Comparison of ENCODE assay signal across 3 cellular contexts in genomic region chr1:31715873-31716220, GRCh38.
TF ChIP-seq lines count a peak whose summit lies in the region.

No MANE protein-coding gene starts in this region.

TF ChIP-seq in A549, 52 proteins besides CTCF, POLR2A, EP300 and RAD21 (continues in another document):
- TF ChIP-seq RCOR1 (IDR thresholded peaks at IDR 0.05; ENCODE audit: low read depth, low read length) (no peak), PHF8 (IDR thresholded peaks at IDR 0.05; ENCODE audit: borderline replicate concordance, low read depth) (no peak), KDM5A (IDR thresholded peaks at IDR 0.05) (no peak), MAFK (IDR thresholded peaks at IDR 0.05; ENCODE audit: partially characterized antibody) (no peak), CBX2 (IDR thresholded peaks at IDR 0.05; ENCODE audit: borderline replicate concordance, low read depth) (no peak), BHLHE40 (IDR thresholded peaks at IDR 0.05; ENCODE audit: low read depth, low read length) (no peak), MYC (IDR thresholded peaks at IDR 0.05; ENCODE audit: borderline replicate concordance, low read length) (no peak), SMC3 (IDR thresholded peaks at IDR 0.05) (no peak), REST (IDR thresholded peaks at IDR 0.05) (no peak), CHD4 (IDR thresholded peaks at IDR 0.05; ENCODE audit: borderline replicate concordance) (no peak), GATA3 (IDR thresholded peaks at IDR 0.05; ENCODE audit: borderline replicate concordance) (no peak), TP53 (CRISPR knock-in tag; IDR thresholded peaks at IDR 0.05) (no peak)
- TF ChIP-seq, protein P1, sequence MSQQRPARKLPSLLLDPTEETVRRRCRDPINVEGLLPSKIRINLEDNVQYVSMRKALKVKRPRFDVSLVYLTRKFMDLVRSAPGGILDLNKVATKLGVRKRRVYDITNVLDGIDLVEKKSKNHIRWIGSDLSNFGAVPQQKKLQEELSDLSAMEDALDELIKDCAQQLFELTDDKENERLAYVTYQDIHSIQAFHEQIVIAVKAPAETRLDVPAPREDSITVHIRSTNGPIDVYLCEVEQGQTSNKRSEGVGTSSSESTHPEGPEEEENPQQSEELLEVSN (IDR thresholded peaks at IDR 0.05; ENCODE audit: borderline replicate concordance, low read depth), result no peak
- TF ChIP-seq, protein P2, sequence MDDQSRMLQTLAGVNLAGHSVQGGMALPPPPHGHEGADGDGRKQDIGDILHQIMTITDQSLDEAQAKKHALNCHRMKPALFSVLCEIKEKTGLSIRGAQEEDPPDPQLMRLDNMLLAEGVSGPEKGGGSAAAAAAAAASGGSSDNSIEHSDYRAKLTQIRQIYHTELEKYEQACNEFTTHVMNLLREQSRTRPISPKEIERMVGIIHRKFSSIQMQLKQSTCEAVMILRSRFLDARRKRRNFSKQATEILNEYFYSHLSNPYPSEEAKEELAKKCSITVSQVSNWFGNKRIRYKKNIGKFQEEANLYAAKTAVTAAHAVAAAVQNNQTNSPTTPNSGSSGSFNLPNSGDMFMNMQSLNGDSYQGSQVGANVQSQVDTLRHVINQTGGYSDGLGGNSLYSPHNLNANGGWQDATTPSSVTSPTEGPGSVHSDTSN (IDR thresholded peaks at IDR 0.05), result no peak
- TF ChIP-seq, protein P3, sequence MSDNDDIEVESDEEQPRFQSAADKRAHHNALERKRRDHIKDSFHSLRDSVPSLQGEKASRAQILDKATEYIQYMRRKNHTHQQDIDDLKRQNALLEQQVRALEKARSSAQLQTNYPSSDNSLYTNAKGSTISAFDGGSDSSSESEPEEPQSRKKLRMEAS (IDR thresholded peaks at IDR 0.05), result no peak

TF ChIP-seq in HCT116, 20 proteins besides CTCF, POLR2A, EP300 and RAD21:
- TF ChIP-seq FOSL1 (IDR thresholded peaks at IDR 0.05; ENCODE audit: low read depth) (no peak), TCF7L2 (IDR thresholded peaks at IDR 0.05; ENCODE audit: borderline replicate concordance, extremely low read depth, insufficient read depth, insufficient read length) (no peak), EGR1 (IDR thresholded peaks at IDR 0.05; ENCODE audit: low read depth) (no peak), JUND (IDR thresholded peaks at IDR 0.05) (no peak), ELF1 (IDR thresholded peaks at IDR 0.05; ENCODE audit: borderline replicate concordance, low read depth) (no peak), SP1 (IDR thresholded peaks at IDR 0.05; ENCODE audit: low read depth) (no peak), SRF (IDR thresholded peaks at IDR 0.05; ENCODE audit: low read depth) (no peak), ATF3 (IDR thresholded peaks at IDR 0.05) (no peak), CBX3 (IDR thresholded peaks at IDR 0.05; ENCODE audit: low read depth) (no peak), REST (IDR thresholded peaks at IDR 0.05; ENCODE audit: low read depth) (no peak), POLR2AphosphoS5 (IDR thresholded peaks at IDR 0.05; ENCODE audit: low read depth, low read length) (no peak), ZNF274 (IDR thresholded peaks at IDR 0.05; ENCODE audit: low read depth, low read length) (no peak), EZH2 (IDR thresholded peaks at IDR 0.05) (no peak)
- TF ChIP-seq, protein P3 (IDR thresholded peaks at IDR 0.05), result no peak
- TF ChIP-seq, protein P4, sequence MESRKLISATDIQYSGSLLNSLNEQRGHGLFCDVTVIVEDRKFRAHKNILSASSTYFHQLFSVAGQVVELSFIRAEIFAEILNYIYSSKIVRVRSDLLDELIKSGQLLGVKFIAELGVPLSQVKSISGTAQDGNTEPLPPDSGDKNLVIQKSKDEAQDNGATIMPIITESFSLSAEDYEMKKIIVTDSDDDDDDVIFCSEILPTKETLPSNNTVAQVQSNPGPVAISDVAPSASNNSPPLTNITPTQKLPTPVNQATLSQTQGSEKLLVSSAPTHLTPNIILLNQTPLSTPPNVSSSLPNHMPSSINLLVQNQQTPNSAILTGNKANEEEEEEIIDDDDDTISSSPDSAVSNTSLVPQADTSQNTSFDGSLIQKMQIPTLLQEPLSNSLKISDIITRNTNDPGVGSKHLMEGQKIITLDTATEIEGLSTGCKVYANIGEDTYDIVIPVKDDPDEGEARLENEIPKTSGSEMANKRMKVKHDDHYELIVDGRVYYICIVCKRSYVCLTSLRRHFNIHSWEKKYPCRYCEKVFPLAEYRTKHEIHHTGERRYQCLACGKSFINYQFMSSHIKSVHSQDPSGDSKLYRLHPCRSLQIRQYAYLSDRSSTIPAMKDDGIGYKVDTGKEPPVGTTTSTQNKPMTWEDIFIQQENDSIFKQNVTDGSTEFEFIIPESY (IDR thresholded peaks at IDR 0.05; ENCODE audit: extremely low read depth, insufficient replicate concordance, low read length), result no peak

TF ChIP-seq in neural cell, 6 proteins besides CTCF, POLR2A, EP300 and RAD21:
- no peak for TF ChIP-seq POLR2AphosphoS5 (IDR thresholded peaks at IDR 0.05)
- TF ChIP-seq EZH2 (IDR thresholded peaks at IDR 0.05; ENCODE audit: borderline replicate concordance, insufficient read depth, low read length, poor library complexity, severe bottlenecking), result no peak
- no peak for TF ChIP-seq TAF1 (IDR thresholded peaks at IDR 0.05; ENCODE audit: low read depth)
- TF ChIP-seq SMC3 (conservative IDR thresholded peaks at IDR 0.05; ENCODE audit: poor library complexity), result no peak
- TF ChIP-seq REST (IDR thresholded peaks at IDR 0.05; ENCODE audit: borderline replicate concordance), result no peak
- no peak for TF ChIP-seq MXI1 (conservative IDR thresholded peaks at IDR 0.05; ENCODE audit: poor library complexity, severe bottlenecking)
